ENCODE assay signal across 1 cellular context in the genomic region with DNA sequence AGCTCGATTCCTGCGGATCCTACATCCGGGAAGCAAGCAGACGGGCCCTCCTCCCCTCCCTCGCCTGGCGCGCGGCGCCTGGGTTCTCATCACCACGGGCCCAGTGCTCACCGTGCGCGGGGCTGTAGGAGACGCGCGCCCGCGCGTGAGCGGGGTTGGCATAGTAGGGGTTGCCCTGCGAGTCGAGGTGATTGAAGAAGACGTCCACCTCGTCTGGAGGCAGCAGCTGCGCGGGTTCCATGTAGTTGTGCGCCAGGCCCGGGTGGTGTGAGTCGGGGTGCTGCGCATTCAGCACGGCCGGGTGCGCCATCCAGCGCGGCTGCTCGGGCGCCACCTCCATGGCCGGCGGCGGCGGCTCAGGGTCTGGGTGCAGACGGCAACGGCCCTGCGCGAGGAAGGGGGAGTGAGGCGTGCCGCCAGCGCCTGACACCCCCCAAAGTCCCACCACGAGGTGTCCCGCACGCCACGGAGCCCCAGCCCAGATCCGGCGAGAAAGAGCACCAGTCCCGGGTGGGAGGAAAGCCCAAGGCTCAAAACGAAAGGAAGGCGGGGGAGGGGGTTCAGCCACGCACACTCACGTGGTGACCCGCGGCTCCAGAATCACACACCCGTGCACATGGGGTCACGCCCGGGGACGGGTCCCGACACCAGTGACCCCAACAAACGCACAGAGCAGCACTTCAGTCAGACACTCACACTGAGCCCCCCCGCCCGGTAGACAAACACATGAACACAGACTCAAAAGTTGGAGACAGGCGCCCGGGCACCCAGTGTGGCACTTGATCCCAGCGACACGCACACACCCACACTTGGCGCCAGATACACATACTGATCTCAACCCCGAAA.
TF ChIP-seq lines count a peak whose summit lies in the region.

No MANE protein-coding gene starts in this region.

TF ChIP-seq in K562, 482 proteins besides CTCF, POLR2A, EP300 and RAD21 (continued from another document and continues in another):
- TF ChIP-seq, protein P1, sequence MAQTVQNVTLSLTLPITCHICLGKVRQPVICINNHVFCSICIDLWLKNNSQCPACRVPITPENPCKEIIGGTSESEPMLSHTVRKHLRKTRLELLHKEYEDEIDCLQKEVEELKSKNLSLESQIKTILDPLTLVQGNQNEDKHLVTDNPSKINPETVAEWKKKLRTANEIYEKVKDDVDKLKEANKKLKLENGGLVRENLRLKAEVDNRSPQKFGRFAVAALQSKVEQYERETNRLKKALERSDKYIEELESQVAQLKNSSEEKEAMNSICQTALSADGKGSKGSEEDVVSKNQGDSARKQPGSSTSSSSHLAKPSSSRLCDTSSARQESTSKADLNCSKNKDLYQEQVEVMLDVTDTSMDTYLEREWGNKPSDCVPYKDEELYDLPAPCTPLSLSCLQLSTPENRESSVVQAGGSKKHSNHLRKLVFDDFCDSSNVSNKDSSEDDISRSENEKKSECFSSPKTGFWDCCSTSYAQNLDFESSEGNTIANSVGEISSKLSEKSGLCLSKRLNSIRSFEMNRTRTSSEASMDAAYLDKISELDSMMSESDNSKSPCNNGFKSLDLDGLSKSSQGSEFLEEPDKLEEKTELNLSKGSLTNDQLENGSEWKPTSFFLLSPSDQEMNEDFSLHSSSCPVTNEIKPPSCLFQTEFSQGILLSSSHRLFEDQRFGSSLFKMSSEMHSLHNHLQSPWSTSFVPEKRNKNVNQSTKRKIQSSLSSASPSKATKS (CRISPR knock-in tag; IDR thresholded peaks at IDR 0.05), result no peak
- TF ChIP-seq SRSF7 (optimal IDR thresholded peaks at IDR 0.05; ENCODE audit: low read depth, low read length) (peak; percentile 50), BRCA1 (IDR thresholded peaks at IDR 0.05) (no peak), BRCA1 (CRISPR knock-in tag; IDR thresholded peaks at IDR 0.05) (no peak), CCAR2 (IDR thresholded peaks at IDR 0.05; ENCODE audit: low read depth, low read length) (no peak), KDM5B (IDR thresholded peaks at IDR 0.05; ENCODE audit: insufficient replicate concordance, low read depth, low read length) (peak; percentile 37), SRSF3 (IDR thresholded peaks at IDR 0.05; ENCODE audit: insufficient read depth, low read length) (0 out of 2 replicates have a peak, but pooled peaks have one; percentile 22), SMARCE1 (IDR thresholded peaks at IDR 0.05) (no peak), BACH1 (tag; IDR thresholded peaks at IDR 0.05) (no peak), MAFF (IDR thresholded peaks at IDR 0.05; ENCODE audit: low read length) (no peak), ZNF263 (CRISPR knock-in tag; IDR thresholded peaks at IDR 0.05; ENCODE audit: borderline replicate concordance) (no peak), ZNF175 (CRISPR knock-in tag; IDR thresholded peaks at IDR 0.05; ENCODE audit: low read depth) (no peak), ZNF224 (CRISPR knock-in tag; IDR thresholded peaks at IDR 0.05) (no peak), TRIM24 (IDR thresholded peaks at IDR 0.05) (no peak), CTBP1 (IDR thresholded peaks at IDR 0.05; ENCODE audit: borderline replicate concordance) (no peak), PHF8 (IDR thresholded peaks at IDR 0.05; ENCODE audit: borderline replicate concordance, low read length) (0 out of 2 replicates have a peak, but pooled peaks have one; percentile 13), ETS2 (tag; IDR thresholded peaks at IDR 0.05; ENCODE audit: borderline replicate concordance, poor library complexity, severe bottlenecking) (no peak), RBM34 (IDR thresholded peaks at IDR 0.05; ENCODE audit: borderline replicate concordance, insufficient read depth, low read length) (no peak), ZNF408 (CRISPR knock-in tag; IDR thresholded peaks at IDR 0.05; ENCODE audit: low read depth) (no peak), FIP1L1 (IDR thresholded peaks at IDR 0.05; ENCODE audit: low read depth, low read length, poor library complexity, severe bottlenecking) (peak; percentile 48), FOXK2 (conservative IDR thresholded peaks at IDR 0.05 in 1 of 2, IDR thresholded peaks at IDR 0.05 in 1 of 2; ENCODE audit: low read depth in 2 of 2) (no peak), MTA2 (IDR thresholded peaks at IDR 0.05; ENCODE audit: low read depth) (no peak), NCOA6 (IDR thresholded peaks at IDR 0.05) (no peak), ZKSCAN3 (CRISPR knock-in tag; IDR thresholded peaks at IDR 0.05) (no peak), ZNF586 (CRISPR knock-in tag; conservative IDR thresholded peaks at IDR 0.05) (no peak), TAF9B (IDR thresholded peaks at IDR 0.05; ENCODE audit: partially characterized antibody) (peak; percentile 24), XRCC3 (IDR thresholded peaks at IDR 0.05) (no peak), MCM7 (IDR thresholded peaks at IDR 0.05) (no peak), RBFOX2 (IDR thresholded peaks at IDR 0.05; ENCODE audit: low read depth, low read length) (peak; percentile 75), CHD1 (IDR thresholded peaks at IDR 0.05; ENCODE audit: low read length) (no peak), NRF1 (conservative IDR thresholded peaks at IDR 0.05 in 1 of 2, IDR thresholded peaks at IDR 0.05 in 1 of 2) (peak; percentile 59 to 63; a peak in 3 of 4 replicates), COPS2 (conservative IDR thresholded peaks at IDR 0.05) (no peak), HSF4 (CRISPR knock-in tag; IDR thresholded peaks at IDR 0.05; ENCODE audit: borderline replicate concordance) (no peak), KLF10 (CRISPR knock-in tag; IDR thresholded peaks at IDR 0.05) (no peak), MBD2 (IDR thresholded peaks at IDR 0.05; ENCODE audit: borderline replicate concordance, low read depth) (no peak), ZNF12 (CRISPR knock-in tag; IDR thresholded peaks at IDR 0.05) (no peak), FOXM1 (IDR thresholded peaks at IDR 0.05; ENCODE audit: low read depth) (no peak), FOXM1 (CRISPR knock-in tag; IDR thresholded peaks at IDR 0.05; ENCODE audit: low read depth) (no peak), SRF (CRISPR knock-in tag; IDR thresholded peaks at IDR 0.05) (no peak)
- TF ChIP-seq, protein P2, sequence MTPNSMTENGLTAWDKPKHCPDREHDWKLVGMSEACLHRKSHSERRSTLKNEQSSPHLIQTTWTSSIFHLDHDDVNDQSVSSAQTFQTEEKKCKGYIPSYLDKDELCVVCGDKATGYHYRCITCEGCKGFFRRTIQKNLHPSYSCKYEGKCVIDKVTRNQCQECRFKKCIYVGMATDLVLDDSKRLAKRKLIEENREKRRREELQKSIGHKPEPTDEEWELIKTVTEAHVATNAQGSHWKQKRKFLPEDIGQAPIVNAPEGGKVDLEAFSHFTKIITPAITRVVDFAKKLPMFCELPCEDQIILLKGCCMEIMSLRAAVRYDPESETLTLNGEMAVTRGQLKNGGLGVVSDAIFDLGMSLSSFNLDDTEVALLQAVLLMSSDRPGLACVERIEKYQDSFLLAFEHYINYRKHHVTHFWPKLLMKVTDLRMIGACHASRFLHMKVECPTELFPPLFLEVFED (CRISPR knock-in tag; conservative IDR thresholded peaks at IDR 0.05), result no peak
- TF ChIP-seq, protein P3, sequence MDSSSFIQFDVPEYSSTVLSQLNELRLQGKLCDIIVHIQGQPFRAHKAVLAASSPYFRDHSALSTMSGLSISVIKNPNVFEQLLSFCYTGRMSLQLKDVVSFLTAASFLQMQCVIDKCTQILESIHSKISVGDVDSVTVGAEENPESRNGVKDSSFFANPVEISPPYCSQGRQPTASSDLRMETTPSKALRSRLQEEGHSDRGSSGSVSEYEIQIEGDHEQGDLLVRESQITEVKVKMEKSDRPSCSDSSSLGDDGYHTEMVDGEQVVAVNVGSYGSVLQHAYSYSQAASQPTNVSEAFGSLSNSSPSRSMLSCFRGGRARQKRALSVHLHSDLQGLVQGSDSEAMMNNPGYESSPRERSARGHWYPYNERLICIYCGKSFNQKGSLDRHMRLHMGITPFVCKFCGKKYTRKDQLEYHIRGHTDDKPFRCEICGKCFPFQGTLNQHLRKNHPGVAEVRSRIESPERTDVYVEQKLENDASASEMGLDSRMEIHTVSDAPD (CRISPR knock-in tag; IDR thresholded peaks at IDR 0.05), result no peak
- TF ChIP-seq, protein P4, sequence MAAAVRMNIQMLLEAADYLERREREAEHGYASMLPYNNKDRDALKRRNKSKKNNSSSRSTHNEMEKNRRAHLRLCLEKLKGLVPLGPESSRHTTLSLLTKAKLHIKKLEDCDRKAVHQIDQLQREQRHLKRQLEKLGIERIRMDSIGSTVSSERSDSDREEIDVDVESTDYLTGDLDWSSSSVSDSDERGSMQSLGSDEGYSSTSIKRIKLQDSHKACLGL (CRISPR knock-in tag; IDR thresholded peaks at IDR 0.05; ENCODE audit: borderline replicate concordance, poor library complexity, severe bottlenecking), result no peak
- TF ChIP-seq, protein P5, sequence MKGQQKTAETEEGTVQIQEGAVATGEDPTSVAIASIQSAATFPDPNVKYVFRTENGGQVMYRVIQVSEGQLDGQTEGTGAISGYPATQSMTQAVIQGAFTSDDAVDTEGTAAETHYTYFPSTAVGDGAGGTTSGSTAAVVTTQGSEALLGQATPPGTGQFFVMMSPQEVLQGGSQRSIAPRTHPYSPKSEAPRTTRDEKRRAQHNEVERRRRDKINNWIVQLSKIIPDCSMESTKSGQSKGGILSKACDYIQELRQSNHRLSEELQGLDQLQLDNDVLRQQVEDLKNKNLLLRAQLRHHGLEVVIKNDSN (CRISPR knock-in tag; IDR thresholded peaks at IDR 0.05), result no peak
- TF ChIP-seq, protein P6, sequence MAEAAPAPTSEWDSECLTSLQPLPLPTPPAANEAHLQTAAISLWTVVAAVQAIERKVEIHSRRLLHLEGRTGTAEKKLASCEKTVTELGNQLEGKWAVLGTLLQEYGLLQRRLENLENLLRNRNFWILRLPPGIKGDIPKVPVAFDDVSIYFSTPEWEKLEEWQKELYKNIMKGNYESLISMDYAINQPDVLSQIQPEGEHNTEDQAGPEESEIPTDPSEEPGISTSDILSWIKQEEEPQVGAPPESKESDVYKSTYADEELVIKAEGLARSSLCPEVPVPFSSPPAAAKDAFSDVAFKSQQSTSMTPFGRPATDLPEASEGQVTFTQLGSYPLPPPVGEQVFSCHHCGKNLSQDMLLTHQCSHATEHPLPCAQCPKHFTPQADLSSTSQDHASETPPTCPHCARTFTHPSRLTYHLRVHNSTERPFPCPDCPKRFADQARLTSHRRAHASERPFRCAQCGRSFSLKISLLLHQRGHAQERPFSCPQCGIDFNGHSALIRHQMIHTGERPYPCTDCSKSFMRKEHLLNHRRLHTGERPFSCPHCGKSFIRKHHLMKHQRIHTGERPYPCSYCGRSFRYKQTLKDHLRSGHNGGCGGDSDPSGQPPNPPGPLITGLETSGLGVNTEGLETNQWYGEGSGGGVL (CRISPR knock-in tag; IDR thresholded peaks at IDR 0.05), result no peak
- TF ChIP-seq, protein P7, sequence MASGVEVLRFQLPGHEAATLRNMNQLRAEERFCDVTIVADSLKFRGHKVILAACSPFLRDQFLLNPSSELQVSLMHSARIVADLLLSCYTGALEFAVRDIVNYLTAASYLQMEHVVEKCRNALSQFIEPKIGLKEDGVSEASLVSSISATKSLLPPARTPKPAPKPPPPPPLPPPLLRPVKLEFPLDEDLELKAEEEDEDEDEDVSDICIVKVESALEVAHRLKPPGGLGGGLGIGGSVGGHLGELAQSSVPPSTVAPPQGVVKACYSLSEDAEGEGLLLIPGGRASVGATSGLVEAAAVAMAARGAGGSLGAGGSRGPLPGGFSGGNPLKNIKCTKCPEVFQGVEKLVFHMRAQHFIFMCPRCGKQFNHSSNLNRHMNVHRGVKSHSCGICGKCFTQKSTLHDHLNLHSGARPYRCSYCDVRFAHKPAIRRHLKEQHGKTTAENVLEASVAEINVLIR (CRISPR knock-in tag; IDR thresholded peaks at IDR 0.05), result no peak
- TF ChIP-seq, protein P8, sequence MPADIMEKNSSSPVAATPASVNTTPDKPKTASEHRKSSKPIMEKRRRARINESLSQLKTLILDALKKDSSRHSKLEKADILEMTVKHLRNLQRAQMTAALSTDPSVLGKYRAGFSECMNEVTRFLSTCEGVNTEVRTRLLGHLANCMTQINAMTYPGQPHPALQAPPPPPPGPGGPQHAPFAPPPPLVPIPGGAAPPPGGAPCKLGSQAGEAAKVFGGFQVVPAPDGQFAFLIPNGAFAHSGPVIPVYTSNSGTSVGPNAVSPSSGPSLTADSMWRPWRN (IDR thresholded peaks at IDR 0.05; ENCODE audit: low read depth), result no peak
- TF ChIP-seq, protein P9, sequence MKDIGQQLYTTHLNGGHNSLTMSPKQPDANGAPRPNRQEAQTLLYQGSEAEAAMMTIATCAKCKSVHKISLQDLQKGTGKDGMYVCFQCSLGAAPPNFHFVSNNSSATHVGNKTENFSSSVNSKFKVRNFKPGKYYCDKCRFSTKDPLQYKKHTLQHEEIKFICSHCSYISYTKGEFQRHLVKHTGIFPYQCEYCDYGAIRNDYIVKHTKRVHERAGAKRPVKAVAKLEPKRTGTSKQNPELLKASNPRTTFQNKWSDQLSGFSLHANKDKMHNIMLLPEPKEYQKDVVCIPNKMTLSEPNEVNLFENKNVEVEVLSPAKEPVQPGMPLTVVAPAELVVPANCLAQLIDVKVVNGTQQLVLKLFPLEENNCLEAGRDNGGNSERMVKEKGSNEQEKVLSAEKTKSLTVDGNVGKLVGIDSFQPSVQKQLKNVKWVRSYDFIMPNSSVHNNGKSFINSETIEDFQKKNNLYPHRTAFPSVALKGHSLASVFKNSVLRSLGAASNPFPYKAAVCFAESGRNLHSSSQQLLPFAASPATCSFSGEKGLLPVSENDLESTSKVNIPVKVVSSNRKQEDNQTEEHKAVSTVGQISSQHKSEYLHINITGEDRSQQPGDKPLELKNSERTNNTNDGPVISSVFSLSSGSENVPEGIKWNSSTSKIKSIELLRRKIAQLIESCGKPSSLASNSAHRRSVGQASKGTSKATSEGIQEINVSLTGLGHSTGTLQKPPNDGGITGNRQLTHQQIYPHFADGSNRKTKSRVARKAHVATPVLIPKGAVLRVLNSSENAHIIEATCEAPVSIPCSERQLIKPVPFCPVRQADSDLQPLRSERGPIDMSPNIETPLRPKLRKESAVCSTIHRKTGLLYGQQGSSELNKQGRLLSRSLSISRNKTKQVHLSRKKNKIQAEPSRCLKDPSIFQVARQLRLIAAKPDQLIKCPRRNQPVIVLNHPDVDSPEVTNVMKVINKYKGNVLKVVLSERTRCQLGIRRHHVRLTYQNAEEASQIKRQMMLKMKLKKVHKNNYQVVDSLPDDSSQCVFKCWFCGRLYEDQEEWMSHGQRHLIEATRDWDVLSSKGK (CRISPR knock-in tag; IDR thresholded peaks at IDR 0.05), result no peak
- TF ChIP-seq, protein P10, sequence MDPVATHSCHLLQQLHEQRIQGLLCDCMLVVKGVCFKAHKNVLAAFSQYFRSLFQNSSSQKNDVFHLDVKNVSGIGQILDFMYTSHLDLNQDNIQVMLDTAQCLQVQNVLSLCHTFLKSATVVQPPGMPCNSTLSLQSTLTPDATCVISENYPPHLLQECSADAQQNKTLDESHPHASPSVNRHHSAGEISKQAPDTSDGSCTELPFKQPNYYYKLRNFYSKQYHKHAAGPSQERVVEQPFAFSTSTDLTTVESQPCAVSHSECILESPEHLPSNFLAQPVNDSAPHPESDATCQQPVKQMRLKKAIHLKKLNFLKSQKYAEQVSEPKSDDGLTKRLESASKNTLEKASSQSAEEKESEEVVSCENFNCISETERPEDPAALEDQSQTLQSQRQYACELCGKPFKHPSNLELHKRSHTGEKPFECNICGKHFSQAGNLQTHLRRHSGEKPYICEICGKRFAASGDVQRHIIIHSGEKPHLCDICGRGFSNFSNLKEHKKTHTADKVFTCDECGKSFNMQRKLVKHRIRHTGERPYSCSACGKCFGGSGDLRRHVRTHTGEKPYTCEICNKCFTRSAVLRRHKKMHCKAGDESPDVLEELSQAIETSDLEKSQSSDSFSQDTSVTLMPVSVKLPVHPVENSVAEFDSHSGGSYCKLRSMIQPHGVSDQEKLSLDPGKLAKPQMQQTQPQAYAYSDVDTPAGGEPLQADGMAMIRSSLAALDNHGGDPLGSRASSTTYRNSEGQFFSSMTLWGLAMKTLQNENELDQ (CRISPR knock-in tag; IDR thresholded peaks at IDR 0.05; ENCODE audit: borderline replicate concordance), result no peak
